In genomic region chr5:116396700-116397099, GRCh38 we compare ENCODE assay signal across 18 cellular contexts.
DNase-seq lines count a peak whose midpoint lies in the region; ATAC-seq, FAIRE-seq and TF ChIP-seq lines count a peak whose summit lies in the region.
"Had no signal": no experiment of that assay in that cellular context is flagged by ENCODE, and none has a peak within 500 bp of the region (broad histone marks: within the 10 kb centered on the region; RNA-seq: fewer than 3 reads in every experiment).

No MANE protein-coding gene starts in this region.

- no peaks in the 10 kb centered on the region for H3K9me3 Mint-ChIP-seq in MCF 10A (ENCODE audit: unreplicated experiment)

- H3K27me3 ChIP-seq in right lobe of liver: no peaks in the 10 kb centered on the region
- no peaks in the 10 kb centered on the region for H3K27me3 ChIP-seq in HepG2 (ENCODE audit: control insufficient read depth in 1 of 2, insufficient read depth in 2 of 2, low read length in 2 of 2)
- H3K27me3 ChIP-seq in muscle layer of duodenum (ENCODE audit: low read depth, low read length): no peaks in the 10 kb centered on the region
- no peaks in the 10 kb centered on the region for H3K27me3 ChIP-seq in skeletal muscle tissue (ENCODE audit: control insufficient read depth in 3 of 3, insufficient read depth in 3 of 3, low read length in 3 of 3)

- WGBS in right lobe of liver (ENCODE audit: insufficient coverage, low coverage, low lambda C conversion rate, missing lambda C conversion rate): no CpG with 5 or more reads among the region's 2 CpGs
- WGBS in HepG2 (ENCODE audit: low lambda C conversion rate): 100% methylated on average over 1 of the region's 2 CpGs

- H3K36me3 ChIP-seq in right lobe of liver: no peaks in the 10 kb centered on the region
- H3K36me3 ChIP-seq in HepG2 (replicated peaks in 1 of 2; ENCODE audit: control insufficient read depth in 1 of 2, insufficient read depth in 2 of 2, low read length in 2 of 2): no peaks in the 10 kb centered on the region
- H3K36me3 ChIP-seq in muscle layer of duodenum (ENCODE audit: control insufficient read depth in 1 of 2, insufficient read depth in 2 of 2, low read length in 2 of 2): no peaks in the 10 kb centered on the region
- H3K36me3 ChIP-seq in skeletal muscle tissue (ENCODE audit: control insufficient read depth in 3 of 3, insufficient read depth in 3 of 3, low read length in 3 of 3): no peaks in the 10 kb centered on the region

- no peak overlapping the region for H2AFZ ChIP-seq in HepG2 (ENCODE audit: low read length)

- H3K27me3 Mint-ChIP-seq in MCF 10A (ENCODE audit: insufficient read depth, unreplicated experiment): no peaks in the 10 kb centered on the region

- ATAC-seq in right lobe of liver (peak in 3 of 4 donors; percentile 29 to 95 (median 46)), HepG2 (no peak)
- ATAC-seq: A549 had no signal

- H3K4me2 ChIP-seq in HepG2 (ENCODE audit: low read depth, low read length): no peak overlapping the region
- H3K4me2 ChIP-seq: A549 had no signal

- H3K27ac ChIP-seq in right lobe of liver: no peak overlapping the region
- H3K27ac ChIP-seq in HepG2 (ENCODE audit: extremely low read length, insufficient read depth, low read length): no peak overlapping the region
- peak overlapping the region; percentile 14 for H3K27ac ChIP-seq in muscle layer of duodenum (ENCODE audit: low read length)
- H3K27ac ChIP-seq in skeletal muscle tissue (ENCODE audit: low read depth, low read length): peak overlapping the region; percentile 38
- H3K27ac ChIP-seq: A549, HL-60 had no signal

- TF ChIP-seq CTCF in right lobe of liver (IDR thresholded peaks at IDR 0.05): no peak
- TF ChIP-seq CTCF in HepG2 (CRISPR knock-in tag; IDR thresholded peaks at IDR 0.05): no peak
- TF ChIP-seq CTCF in MCF 10A (IDR thresholded peaks at IDR 0.05; ENCODE audit: unreplicated experiment): no peak

- H3K4me3 Mint-ChIP-seq in MCF 10A (ENCODE audit: unreplicated experiment): no peak overlapping the region

- no peak for FAIRE-seq in HepG2 (lab: Jason Lieb, UNC)
- FAIRE-seq: A549, GM12892 had no signal

- no peaks in the 10 kb centered on the region for H3K9me3 ChIP-seq in right lobe of liver
- H3K9me3 ChIP-seq in HepG2 (ENCODE audit: low read length): no peaks in the 10 kb centered on the region
- H3K9me3 ChIP-seq in muscle layer of duodenum (ENCODE audit: control insufficient read depth in 1 of 2, low read length in 2 of 2): no peaks in the 10 kb centered on the region
- H3K9me3 ChIP-seq in skeletal muscle tissue (ENCODE audit: control insufficient read depth in 3 of 3, low read length in 3 of 3): no peaks in the 10 kb centered on the region
- H3K9me3 ChIP-seq: A549 had no signal

- H3K4me3 ChIP-seq in right lobe of liver: no peak overlapping the region
- no peak overlapping the region for H3K4me3 ChIP-seq in HepG2 (replicated peaks in 1 of 3; ENCODE audit: insufficient read depth in 1 of 3, low read depth in 2 of 3, low read length in 3 of 3)
- no peak overlapping the region for H3K4me3 ChIP-seq in muscle layer of duodenum (ENCODE audit: low read depth in 1 of 2, low read length in 2 of 2)
- H3K4me3 ChIP-seq in skeletal muscle tissue (ENCODE audit: low read length in 3 of 3): no peak overlapping the region
- H3K4me3 ChIP-seq: A549 had no signal

- no peak for TF ChIP-seq RAD21 in HepG2 (CRISPR knock-in tag; IDR thresholded peaks at IDR 0.05)

- intact Hi-C loops in right lobe of liver (cut with DNase I) (no loop called here), HepG2 (cut with micrococcal nuclease; ENCODE audit: unreplicated experiment) (no loop called here), MCF 10A (cut with micrococcal nuclease) (no loop called here)

- BruUV-seq in HepG2 (replicated peaks; lab: Mats Ljungman, UMichigan) (no TSS peak), MCF 10A (replicated peaks; lab: Mats Ljungman, UMichigan) (no TSS peak)

- DNase-seq in right lobe of liver: peak in 2 of 3 donors; percentile 63 to 76
- no peak for DNase-seq in HepG2 (ENCODE audit: low spot score)
- DNase-seq in ureter (ENCODE audit: low spot score): no peak
- no peak for DNase-seq in MCF 10A (ENCODE audit: unreplicated experiment)
- DNase-seq in NCI-H345 (lab: John Stamatoyannopoulos, UW): no peak
- no peak for DNase-seq in H4 (ENCODE audit: low spot score)
- DNase-seq: C1 segment of cervical spinal cord, DMS153, GOT3, NCI-H1436, NCI-H2029, NCI-H510A, NCI-H774 had no signal

- TF ChIP-seq EP300 in HepG2 (IDR thresholded peaks at IDR 0.05; ENCODE audit: low read depth in 2 of 2, low read length in 2 of 2) (no peak), HepG2 (CRISPR knock-in tag; IDR thresholded peaks at IDR 0.05; ENCODE audit: borderline replicate concordance) (no peak)

- no peak overlapping the region for H3K9ac ChIP-seq in HepG2 (ENCODE audit: insufficient read depth, low read depth, low read length)
- peak overlapping the region in 1 of 3 donors; percentile 3 for H3K9ac ChIP-seq in skeletal muscle tissue (ENCODE audit: low read depth in 1 of 3, low read length in 3 of 3)

- no peaks in the 10 kb centered on the region for H3K4me1 Mint-ChIP-seq in MCF 10A (ENCODE audit: insufficient read depth, unreplicated experiment)

- H3K27ac Mint-ChIP-seq in MCF 10A (ENCODE audit: low read depth, unreplicated experiment): no peak overlapping the region

- in situ Hi-C loops in HepG2 (cut with HindIII; ENCODE audit: extremely low pct_ligation_motif_present, low pct_unique_long_range_greater_than_20kb): no loop called here

- CTCF ChIA-PET in HepG2 (lab: Yijun Ruan, JAX; ENCODE audit: low intra/inter-chr PET ratio, low total read pairs): no interaction called here
- CTCF ChIA-PET in MCF 10A (lab: Yijun Ruan, JAX): interaction anchor here (0.6 kb wide), 1 partner anchor 249 kb away, joined by 4 read pairs; no protein-coding TSS in a partner anchor

- POLR2A ChIA-PET in HepG2 (lab: Yijun Ruan, JAX) (no interaction called here), MCF 10A (lab: Yijun Ruan, JAX) (no interaction called here)

- H3K79me2 ChIP-seq in HepG2 (ENCODE audit: insufficient read depth, low read length): no peaks in the 10 kb centered on the region

- TF ChIP-seq POLR2A in right lobe of liver (IDR thresholded peaks at IDR 0.05): no peak
- TF ChIP-seq POLR2A in HepG2 (IDR thresholded peaks at IDR 0.05; ENCODE audit: insufficient read depth in 1 of 2, low read depth in 2 of 2, low read length in 2 of 2): no peak

- no peaks in the 10 kb centered on the region for H3K36me3 Mint-ChIP-seq in MCF 10A (ENCODE audit: insufficient read depth, unreplicated experiment)

- H3K4me1 ChIP-seq in right lobe of liver (peaks cover 0 to 4% (median 0%) of the 10 kb centered on the region in 4 donors), HepG2 (ENCODE audit: insufficient read depth, low read length) (no peaks in the 10 kb centered on the region), muscle layer of duodenum (ENCODE audit: control insufficient read depth in 1 of 2, insufficient read depth in 2 of 2, low read length in 2 of 2) (peaks cover 5 to 21% of the 10 kb centered on the region in 2 donors), skeletal muscle tissue (ENCODE audit: control insufficient read depth in 3 of 3, insufficient read depth in 3 of 3, low read length in 3 of 3) (peaks cover 30 to 40% (median 32%) of the 10 kb centered on the region in 3 donors)
- H3K4me1 ChIP-seq: A549 had no signal

- no peaks in the 10 kb centered on the region for H4K20me1 ChIP-seq in HepG2 (ENCODE audit: insufficient read depth, low read length)

TF ChIP-seq in HepG2, 621 proteins besides CTCF, POLR2A, EP300 and RAD21 (continues in another document):
- no peak for TF ChIP-seq ISX (CRISPR knock-in tag; conservative IDR thresholded peaks at IDR 0.05)
- TF ChIP-seq MTF1 (CRISPR knock-in tag; IDR thresholded peaks at IDR 0.05): no peak
- TF ChIP-seq KLF6 (CRISPR knock-in tag; IDR thresholded peaks at IDR 0.05): no peak
- TF ChIP-seq HDAC2 (CRISPR knock-in tag; IDR thresholded peaks at IDR 0.05): no peak
- no peak for TF ChIP-seq ZNF740 (CRISPR knock-in tag; IDR thresholded peaks at IDR 0.05)
- no peak for TF ChIP-seq ATF6 (CRISPR knock-in tag; conservative IDR thresholded peaks at IDR 0.05)
- TF ChIP-seq ZBTB10 (CRISPR knock-in tag; IDR thresholded peaks at IDR 0.05; ENCODE audit: borderline replicate concordance): no peak
- TF ChIP-seq RFX3 (CRISPR knock-in tag; IDR thresholded peaks at IDR 0.05): no peak

Comparison
In these comparisons a context has a peak if more than half of its experiments do, and no peak if none do; other contexts are left out.
1. DNase-seq: peak in right lobe of liver (2 of 3); none in HepG2 (single experiment), ureter (single experiment), MCF 10A (single experiment), NCI-H345 (single experiment) and H4 (single experiment).
2. H3K27ac ChIP-seq: peak in muscle layer of duodenum (single experiment) and skeletal muscle tissue (single experiment); none in right lobe of liver (0 of 3) and HepG2 (single experiment).